Comparison of ENCODE assay signal across 9 cellular contexts in genomic region chr11:109423114-109423859, GRCh38. TPM values are rescaled to one million over a fixed set of nuclear protein-coding genes. Genes with fewer than 3 reads are reported as not detected.
DNase-seq lines count a peak whose midpoint lies in the region; ATAC-seq and TF ChIP-seq lines count a peak whose summit lies in the region.
"Had no signal": no experiment of that assay in that cellular context is flagged by ENCODE, and none has a peak within 500 bp of the region (broad histone marks: within the 10 kb centered on the region; RNA-seq: fewer than 3 reads in every experiment).

No MANE protein-coding gene starts in this region.

- no peak overlapping the region for H3K27ac Mint-ChIP-seq in effector memory CD8-positive, alpha-beta T cell

- H3K27me3 ChIP-seq in SK-N-SH (ENCODE audit: insufficient read depth), result no peaks in the 10 kb centered on the region
- peaks cover 0 to 58% (median 20%) of the 10 kb centered on the region in 9 donors for H3K27me3 ChIP-seq in heart left ventricle
- H3K27me3 ChIP-seq in gastrocnemius medialis, result peaks cover 24 to 42% (median 31%) of the 10 kb centered on the region in 3 donors

- peak overlapping the region; percentile 82 for H2AFZ ChIP-seq in SK-N-SH (ENCODE audit: low read depth)

- in situ Hi-C loops in gastrocnemius medialis (cut with MboI; ENCODE audit: low sequenced_read_pairs in 4 of 4), result no loop called here

- H3K4me1 Mint-ChIP-seq in effector memory CD8-positive, alpha-beta T cell (ENCODE audit: low read depth in 2 of 2), result no peaks in the 10 kb centered on the region

- H3K9me3 ChIP-seq in SK-N-SH, result no peaks in the 10 kb centered on the region
- no peaks in the 10 kb centered on the region for H3K9me3 ChIP-seq in heart left ventricle
- no peaks in the 10 kb centered on the region for H3K9me3 ChIP-seq in gastrocnemius medialis

- peaks cover 3% of the 10 kb centered on the region for H3K36me3 Mint-ChIP-seq in effector memory CD8-positive, alpha-beta T cell (ENCODE audit: insufficient read depth)

- WGBS in SK-N-SH (ENCODE audit: low lambda C conversion rate), result 4% methylated on average over 23 of the region's 50 CpGs
- WGBS in heart left ventricle, 4 donors, result 1 to 5% (median 2%) methylated on average over 30 to 50 of the region's 50 CpGs

- peak overlapping the region; percentile 23; the same call in 1 of the 2 replicates for H3K9ac ChIP-seq in SK-N-SH

- POLR2A ChIA-PET in SK-N-SH (lab: Yijun Ruan, JAX), result no interaction called here

- no peak for TF ChIP-seq EP300 in SK-N-SH (IDR thresholded peaks at IDR 0.05; ENCODE audit: borderline replicate concordance in 1 of 2, low read depth in 1 of 2, low read length in 1 of 2)

- TF ChIP-seq POLR2A in heart left ventricle (IDR thresholded peaks at IDR 0.05) (no peak), gastrocnemius medialis (IDR thresholded peaks at IDR 0.05) (no peak)

- no peak overlapping the region for H3K27ac ChIP-seq in SK-N-SH (ENCODE audit: low read depth in 2 of 2, low read length in 1 of 2)
- H3K27ac ChIP-seq in heart left ventricle, result no peak overlapping the region
- H3K27ac ChIP-seq in gastrocnemius medialis, result no peak overlapping the region

- TF ChIP-seq RAD21 in SK-N-SH (IDR thresholded peaks at IDR 0.05; ENCODE audit: low read length), result no peak

- H3K4me3 Mint-ChIP-seq in effector memory CD8-positive, alpha-beta T cell, result no peak overlapping the region

- peak; percentile 15 for DNase-seq in GM20000 (ENCODE audit: low spot score)
- DNase-seq in SK-N-SH, result peak; percentile 70
- peak in 1 of 5 donors; percentile 52 for DNase-seq in heart left ventricle
- no peak for DNase-seq in gastrocnemius medialis
- DNase-seq in effector memory CD8-positive, alpha-beta T cell, result no peak
- no peak for DNase-seq in amniotic stem cell (lab: John Stamatoyannopoulos, UW)
- no peak for DNase-seq in SIG-M5 (lab: John Stamatoyannopoulos, UW)
- DNase-seq: NCI-H2107 had no signal

- H3K36me3 ChIP-seq in SK-N-SH (replicated peaks in 1 of 2; ENCODE audit: control insufficient read depth in 1 of 2, insufficient read depth in 2 of 2, low read length in 1 of 2) (no peaks in the 10 kb centered on the region), heart left ventricle (no peaks in the 10 kb centered on the region), gastrocnemius medialis (no peaks in the 10 kb centered on the region)

- H3K4me2 ChIP-seq in SK-N-SH, result peak overlapping the region; percentile 86

- TF ChIP-seq CTCF in GM20000 (IDR thresholded peaks at IDR 0.05; ENCODE audit: extremely low read depth, missing control alignments), result no peak
- TF ChIP-seq CTCF in SK-N-SH (IDR thresholded peaks at IDR 0.05), result no peak
- no peak for TF ChIP-seq CTCF in heart left ventricle (IDR thresholded peaks at IDR 0.05)
- TF ChIP-seq CTCF in gastrocnemius medialis (IDR thresholded peaks at IDR 0.05 in 4 of 5, conservative IDR thresholded peaks at IDR 0.05 in 1 of 5), result no peak

- intact Hi-C loops in heart left ventricle (cut with DNase I) (no loop called here), gastrocnemius medialis (cut with DNase I; ENCODE audit: low total_unique reads) (no loop called here)

- ATAC-seq in heart left ventricle, result peak in 3 of 4 donors; percentile 62 to 70 (median 65)
- ATAC-seq in gastrocnemius medialis, result no peak
- ATAC-seq in effector memory CD8-positive, alpha-beta T cell (replicated peaks), result no peak
- ATAC-seq in HG02981 (IDR thresholded peaks at IDR 0.05; ENCODE audit: unreplicated experiment), result no peak

- peaks cover 2 to 8% of the 10 kb centered on the region in 2 donors for H3K9me3 Mint-ChIP-seq in effector memory CD8-positive, alpha-beta T cell

- no peaks in the 10 kb centered on the region for H4K20me1 ChIP-seq in SK-N-SH (ENCODE audit: insufficient read depth)

- H3K4me1 ChIP-seq in SK-N-SH (ENCODE audit: control insufficient read depth in 1 of 2, insufficient read depth in 2 of 2, low read depth in 1 of 2, low read length in 1 of 2), result peaks cover 5 to 16% of the 10 kb centered on the region in 2 experiments; a peak in 1 of 4 replicates
- peaks cover 0 to 22% (median 4%) of the 10 kb centered on the region in 12 donors for H3K4me1 ChIP-seq in heart left ventricle
- peaks cover 5 to 6% of the 10 kb centered on the region in 2 donors for H3K4me1 ChIP-seq in gastrocnemius medialis

- H3K79me2 ChIP-seq in SK-N-SH (ENCODE audit: insufficient read depth), result no peaks in the 10 kb centered on the region

- no peaks in the 10 kb centered on the region for H3F3A ChIP-seq in SK-N-SH (replicated peaks; ENCODE audit: insufficient read depth)

- H3K9me2 ChIP-seq in SK-N-SH, result no peaks in the 10 kb centered on the region

- peak overlapping the region; percentile 49 to 68 for H3K4me3 ChIP-seq in SK-N-SH (ENCODE audit: low read depth in 2 of 2, low read length in 1 of 2)
- H3K4me3 ChIP-seq in heart left ventricle, result peak overlapping the region in 10 of 12 donors; percentile 11 to 52 (median 36)
- H3K4me3 ChIP-seq in gastrocnemius medialis, result peak overlapping the region; percentile 17 to 50 (median 34)

- CTCF ChIA-PET in SK-N-SH (lab: Yijun Ruan, JAX), result interaction anchor here (0.9 to 1.9 kb wide), 5 partner anchors 9 to 274 kb away, joined by 3 to 6 read pairs (median 4); no protein-coding TSS in a partner anchor

- peaks cover 19 to 39% of the 10 kb centered on the region in 2 donors for H3K27me3 Mint-ChIP-seq in effector memory CD8-positive, alpha-beta T cell

TF ChIP-seq in SK-N-SH, 30 proteins besides CTCF, POLR2A, EP300 and RAD21:
- no peak for TF ChIP-seq SMC3 (IDR thresholded peaks at IDR 0.05; ENCODE audit: low read depth, low read length)
- TF ChIP-seq TEAD4 (IDR thresholded peaks at IDR 0.05; ENCODE audit: borderline replicate concordance, insufficient read depth), result no peak
- TF ChIP-seq USF2 (IDR thresholded peaks at IDR 0.05; ENCODE audit: borderline replicate concordance, low read depth, low read length), result no peak
- TF ChIP-seq NRF1 (IDR thresholded peaks at IDR 0.05; ENCODE audit: low read depth, low read length), result no peak
- TF ChIP-seq REST (IDR thresholded peaks at IDR 0.05; ENCODE audit: low read depth, low read length), result no peak
- peak; percentile 31; the same call in 1 of the 2 replicates for TF ChIP-seq MAX (IDR thresholded peaks at IDR 0.05; ENCODE audit: low read depth)

RNA-seq across cellular contexts. Expression of gene C11orf87, which starts 1.3 kb away (rescaled TPM):
- 0.36 and 0.49 TPM in 2 replicates for polyA plus RNA-seq in SK-N-SH (2012; rRNA removed)
- 0.51 and 0.56 TPM in 2 replicates for polyA plus RNA-seq in SK-N-SH (2012; cell fraction: cytosol; rRNA removed)
- polyA plus RNA-seq in SK-N-SH (2012; cell fraction: nucleus; rRNA removed), result 0.38 and 0.77 TPM in 2 replicates
- under 1 TPM in 5 of 9 donors, not detected in 4; 0.04 to 0.35 (median 0.11) TPM for total RNA-seq in heart left ventricle
- under 1 TPM; 0.01 to 0.04 TPM for polyA plus RNA-seq in heart left ventricle
- total RNA-seq in gastrocnemius medialis, result not detected

Comparison
In these comparisons a context has a peak if more than half of its experiments do, and no peak if none do; other contexts are left out.
1. DNase-seq: peak in GM20000 (single experiment) and SK-N-SH (single experiment); none in gastrocnemius medialis (0 of 2), effector memory CD8-positive, alpha-beta T cell (0 of 3), amniotic stem cell (single experiment) and SIG-M5 (single experiment).
2. ATAC-seq: peak in heart left ventricle (3 of 4); none in gastrocnemius medialis (0 of 2), effector memory CD8-positive, alpha-beta T cell (single experiment) and HG02981 (single experiment).
3. Peak in every context shown above with its lines, with median percentiles within 50 percentile points of each other: H3K4me3 ChIP-seq.